8 cellular contexts compared by ENCODE assay signal in genomic region chr14:102304611-102305506, GRCh38. TPM values are rescaled to one million over a fixed set of nuclear protein-coding genes. Genes with fewer than 3 reads are reported as not detected.
DNase-seq lines count a peak whose midpoint lies in the region; ATAC-seq, FAIRE-seq and TF ChIP-seq lines count a peak whose summit lies in the region.

Gene MOK (minus strand): TSS chr14:102305164. CDS start chr14:102304968, 196 bp downstream.

- no peaks in the 10 kb centered on the region for H3K9me2 ChIP-seq in DOHH2 (replicated peaks; ENCODE audit: control insufficient read depth, low read length)

- H3K4me2 ChIP-seq in DOHH2 (ENCODE audit: low read length): peak within 1 kb of the TSS; percentile 91

- no peaks in the 10 kb centered on the region for H3K9me3 ChIP-seq in DOHH2 (ENCODE audit: control insufficient read depth, insufficient read depth, low read length)
- H3K9me3 ChIP-seq in naive thymus-derived CD4-positive, alpha-beta T cell (ENCODE audit: control insufficient read depth in 2 of 3, low read length in 3 of 3): no peaks in the 10 kb centered on the region

- H3K4me1 Mint-ChIP-seq in activated T-helper 2 cell treated with anti-CD3 and anti-CD28 coated beads, Interferon-gamma antibody, Interleukin-2, Interleukin-4, amounts not matched to agents 10 μg/mL and 5 μg/mL and 100 μg/mL, durations not matched to agents 14 hours and 24 hours and 36 hours (ENCODE audit: low read depth): peaks cover 11% of the 10 kb centered on the region
- peaks cover 0 to 16% (median 13%) of the 10 kb centered on the region in 7 donors for H3K4me1 Mint-ChIP-seq in naive thymus-derived CD4-positive, alpha-beta T cell
- peaks cover 13% of the 10 kb centered on the region for H3K4me1 Mint-ChIP-seq in stimulated activated memory B cell treated with anti-CD40 and anti-IgM and Interleukin-4, amounts not matched to agents 10 μg/mL and 1 μg/mL and 100 μg/mL, for 72 hours

- peaks cover 10% of the 10 kb centered on the region for H3K4me1 ChIP-seq in DOHH2 (ENCODE audit: control insufficient read depth, low read length)
- peaks cover 0 to 2% of the 10 kb centered on the region in 2 donors for H3K4me1 ChIP-seq in naive thymus-derived CD4-positive, alpha-beta T cell (ENCODE audit: control insufficient read depth in 2 of 2, insufficient read depth in 2 of 2, low read length in 2 of 2)

- H3K4me3 Mint-ChIP-seq in activated T-helper 2 cell treated with anti-CD3 and anti-CD28 coated beads, Interferon-gamma antibody, Interleukin-2, Interleukin-4, amounts not matched to agents 10 μg/mL and 5 μg/mL and 100 μg/mL, durations not matched to agents 14 hours and 24 hours and 36 hours (ENCODE audit: low read depth): peak within 1 kb of the TSS; percentile 92
- peak within 1 kb of the TSS; percentile 86 to 99 (median 96) for H3K4me3 Mint-ChIP-seq in naive thymus-derived CD4-positive, alpha-beta T cell
- peak within 1 kb of the TSS; percentile 99 for H3K4me3 Mint-ChIP-seq in stimulated activated memory B cell treated with anti-CD40 and anti-IgM and Interleukin-4, amounts not matched to agents 10 μg/mL and 1 μg/mL and 100 μg/mL, for 72 hours

- H3K79me2 ChIP-seq in DOHH2 (ENCODE audit: control insufficient read depth, low read length): no peaks in the 10 kb centered on the region

- ATAC-seq in naive thymus-derived CD4-positive, alpha-beta T cell: peak; percentile 95
- peak; percentile 95 for ATAC-seq in stimulated activated memory B cell treated with anti-CD40 and anti-IgM and Interleukin-4, amounts not matched to agents 10 μg/mL and 1 μg/mL and 100 μg/mL, for 72 hours

- H3F3A ChIP-seq in DOHH2 (ENCODE audit: control insufficient read depth, insufficient read depth): no peaks in the 10 kb centered on the region; the same call in 1 of the 2 replicates

- TF ChIP-seq CTCF in DOHH2 (IDR thresholded peaks at IDR 0.05; ENCODE audit: low read depth, low read length, poor library complexity, severe bottlenecking): no peak

- H3K27ac Mint-ChIP-seq in activated T-helper 2 cell treated with anti-CD3 and anti-CD28 coated beads, Interferon-gamma antibody, Interleukin-2, Interleukin-4, amounts not matched to agents 10 μg/mL and 5 μg/mL and 100 μg/mL, durations not matched to agents 14 hours and 24 hours and 36 hours: peak within 1 kb of the TSS; percentile 92
- H3K27ac Mint-ChIP-seq in naive thymus-derived CD4-positive, alpha-beta T cell: peak within 1 kb of the TSS; percentile 87 to 99 (median 95)
- H3K27ac Mint-ChIP-seq in stimulated activated memory B cell treated with anti-CD40 and anti-IgM and Interleukin-4, amounts not matched to agents 10 μg/mL and 1 μg/mL and 100 μg/mL, for 72 hours: peak within 1 kb of the TSS; percentile 83

- TF ChIP-seq POLR2A in H54 (IDR thresholded peaks at IDR 0.05; ENCODE audit: low read depth, low read length): no peak; the same call in 1 of the 2 replicates

- peak; percentile 99 for FAIRE-seq in H54 (lab: Jason Lieb, UNC)

- H3K36me3 ChIP-seq in DOHH2 (ENCODE audit: control insufficient read depth, low read length): no peaks in the 10 kb centered on the region
- no peaks in the 10 kb centered on the region for H3K36me3 ChIP-seq in naive thymus-derived CD4-positive, alpha-beta T cell (ENCODE audit: control insufficient read depth in 2 of 3, insufficient read depth in 3 of 3, low read length in 3 of 3)

- DNase-seq in H54 (ENCODE audit: insufficient read length, low spot score): peak; percentile 92
- peak; percentile 97 for DNase-seq in LoVo (ENCODE audit: low spot score)
- DNase-seq in RPMI8226: peak; percentile 92
- DNase-seq in activated T-helper 2 cell treated with anti-CD3 and anti-CD28 coated beads, Interferon-gamma antibody, Interleukin-2, Interleukin-4, amounts not matched to agents 10 μg/mL and 5 μg/mL and 100 μg/mL, durations not matched to agents 14 hours and 24 hours and 36 hours (ENCODE audit: low spot score): peak; percentile 98
- DNase-seq in fibroblast of peridontal ligament (ENCODE audit: extremely low read depth): peak; percentile 96
- DNase-seq in naive thymus-derived CD4-positive, alpha-beta T cell: peak; percentile 94 to 99 (median 98)

- peak within 1 kb of the TSS; percentile 96 for H3K4me3 ChIP-seq in DOHH2 (ENCODE audit: low read length)
- peak within 1 kb of the TSS; percentile 75 for H3K4me3 ChIP-seq in naive thymus-derived CD4-positive, alpha-beta T cell (ENCODE audit: low read length)

- H4K20me1 ChIP-seq in DOHH2 (ENCODE audit: control insufficient read depth, insufficient read depth, low read depth, low read length): no peaks in the 10 kb centered on the region

- H3K9me3 Mint-ChIP-seq in activated T-helper 2 cell treated with anti-CD3 and anti-CD28 coated beads, Interferon-gamma antibody, Interleukin-2, Interleukin-4, amounts not matched to agents 10 μg/mL and 5 μg/mL and 100 μg/mL, durations not matched to agents 14 hours and 24 hours and 36 hours: no peaks in the 10 kb centered on the region
- H3K9me3 Mint-ChIP-seq in naive thymus-derived CD4-positive, alpha-beta T cell: peaks cover 0 to 5% (median 0%) of the 10 kb centered on the region in 11 donors
- H3K9me3 Mint-ChIP-seq in stimulated activated memory B cell treated with anti-CD40 and anti-IgM and Interleukin-4, amounts not matched to agents 10 μg/mL and 1 μg/mL and 100 μg/mL, for 72 hours: no peaks in the 10 kb centered on the region

- H3K27me3 ChIP-seq in DOHH2 (ENCODE audit: control insufficient read depth, low read length): peaks cover 2% of the 10 kb centered on the region; the same call in 1 of the 2 replicates
- no peaks in the 10 kb centered on the region for H3K27me3 ChIP-seq in naive thymus-derived CD4-positive, alpha-beta T cell (ENCODE audit: control insufficient read depth in 2 of 2, insufficient read depth in 2 of 2, low read length in 2 of 2)

- H3K36me3 Mint-ChIP-seq in activated T-helper 2 cell treated with anti-CD3 and anti-CD28 coated beads, Interferon-gamma antibody, Interleukin-2, Interleukin-4, amounts not matched to agents 10 μg/mL and 5 μg/mL and 100 μg/mL, durations not matched to agents 14 hours and 24 hours and 36 hours (ENCODE audit: low read depth): no peaks in the 10 kb centered on the region
- H3K36me3 Mint-ChIP-seq in naive thymus-derived CD4-positive, alpha-beta T cell: peaks cover 0 to 4% (median 0%) of the 10 kb centered on the region in 5 donors
- no peaks in the 10 kb centered on the region for H3K36me3 Mint-ChIP-seq in stimulated activated memory B cell treated with anti-CD40 and anti-IgM and Interleukin-4, amounts not matched to agents 10 μg/mL and 1 μg/mL and 100 μg/mL, for 72 hours

- CTCF ChIA-PET in naive thymus-derived CD4-positive, alpha-beta T cell (lab: Charles Lee): interaction anchor here (1.2 to 2.9 kb wide), 3 partner anchors 10 to 16 kb away, joined by 4 to 15 read pairs (median 5); no protein-coding TSS in a partner anchor

- POLR2A ChIA-PET in naive thymus-derived CD4-positive, alpha-beta T cell (lab: Charles Lee): interaction anchor here (0.5 to 4.1 kb wide), 5 partner anchors 9 to 285 kb away, joined by 3 to 40 read pairs (median 5); partner anchors contain the start of gene ZNF839

- intact Hi-C loops in activated T-helper 2 cell treated with anti-CD3 and anti-CD28 coated beads, Interferon-gamma antibody, Interleukin-2, Interleukin-4, amounts not matched to agents 10 μg/mL and 5 μg/mL and 100 μg/mL, durations not matched to agents 14 hours and 24 hours and 36 hours (cut with micrococcal nuclease): loop anchor here (1.0 kb wide), 3 partner anchors 9 to 166 kb away; partner anchors contain the start of genes WDR20 and ZNF839
- intact Hi-C loops in naive thymus-derived CD4-positive, alpha-beta T cell (cut with micrococcal nuclease): loop anchor here (1.0 to 2.0 kb wide), 7 partner anchors 9 to 545 kb away; partner anchors contain the start of genes WDR20 (in 2 of the 2), ZNF839 (in 2 of the 2), HSP90AA1 (in 1 of the 2) and PPP2R5C (in 1 of the 2)

- peaks cover 16% of the 10 kb centered on the region for H3K27me3 Mint-ChIP-seq in activated T-helper 2 cell treated with anti-CD3 and anti-CD28 coated beads, Interferon-gamma antibody, Interleukin-2, Interleukin-4, amounts not matched to agents 10 μg/mL and 5 μg/mL and 100 μg/mL, durations not matched to agents 14 hours and 24 hours and 36 hours (ENCODE audit: low read depth)
- peaks cover 0 to 16% (median 0%) of the 10 kb centered on the region in 5 donors for H3K27me3 Mint-ChIP-seq in naive thymus-derived CD4-positive, alpha-beta T cell
- H3K27me3 Mint-ChIP-seq in stimulated activated memory B cell treated with anti-CD40 and anti-IgM and Interleukin-4, amounts not matched to agents 10 μg/mL and 1 μg/mL and 100 μg/mL, for 72 hours: no peaks in the 10 kb centered on the region

- no peak within 1 kb of the TSS for H3K27ac ChIP-seq in DOHH2 (ENCODE audit: low read depth, low read length)
- H3K27ac ChIP-seq in naive thymus-derived CD4-positive, alpha-beta T cell (ENCODE audit: low read depth, low read length): peak within 1 kb of the TSS; percentile 81

RNA-seq across cellular contexts. Expression of gene MOK, which starts in this region (rescaled TPM):
- total RNA-seq in activated T-helper 2 cell treated with anti-CD3 and anti-CD28 coated beads, Interferon-gamma antibody, Interleukin-2, Interleukin-4, amounts not matched to agents 10 μg/mL and 5 μg/mL and 100 μg/mL, durations not matched to agents 14 hours and 24 hours and 36 hours: 4.8 and 6.8 TPM in 2 replicates
- total RNA-seq in naive thymus-derived CD4-positive, alpha-beta T cell: 1 to 10 TPM; 1.3 to 3.5 (median 1.9) TPM
- 1 to 10 TPM; 1.6 to 1.9 TPM for polyA plus RNA-seq in naive thymus-derived CD4-positive, alpha-beta T cell
